ENCODE assay signal across 15 cellular contexts in the genomic region with DNA sequence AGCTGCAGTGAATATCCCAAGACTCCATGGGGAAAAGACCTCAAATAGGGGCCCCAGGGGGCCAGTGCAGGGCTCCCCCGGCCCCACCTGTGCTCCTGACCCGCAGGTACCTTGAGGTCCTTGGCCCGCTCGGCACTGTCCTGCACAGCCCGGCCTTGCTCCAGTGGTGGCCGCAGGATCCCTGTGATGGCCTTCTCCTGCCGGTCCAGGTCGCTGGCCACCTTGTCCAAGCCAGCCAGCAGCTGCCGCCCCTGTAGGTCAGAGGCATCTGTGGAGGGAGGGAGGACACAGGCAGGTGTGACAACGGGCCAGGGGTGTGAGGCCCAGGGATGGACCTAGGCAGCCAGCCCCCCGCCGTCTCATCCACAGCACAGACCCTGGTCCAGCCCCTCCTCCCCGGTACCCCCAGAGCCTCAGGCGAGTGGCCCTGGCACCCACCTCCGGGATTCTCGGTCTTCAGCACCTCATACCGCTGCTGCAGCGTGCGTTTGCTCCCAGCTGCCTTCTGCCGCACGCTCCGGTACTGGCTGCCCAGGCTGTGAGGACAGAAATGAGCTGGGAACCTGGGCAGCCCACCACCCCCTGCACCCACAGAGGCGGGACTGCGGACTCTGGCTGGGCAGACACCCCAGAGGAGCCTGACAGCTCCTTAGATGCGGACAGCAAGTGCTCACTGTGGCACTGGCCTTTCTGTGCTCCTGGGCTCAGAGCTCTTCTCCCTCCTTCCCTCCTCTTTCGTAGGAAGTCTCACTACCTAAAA.
"Had no signal": no experiment of that assay in that cellular context is flagged by ENCODE, and none has a peak within 500 bp of the region (broad histone marks: within the 10 kb centered on the region; RNA-seq: fewer than 3 reads in every experiment).

No MANE protein-coding gene starts in this region.

- H3K27ac Mint-ChIP-seq: activated B cell treated with CpG ODN at 0.5 μM for 24 hours; activated CD4-positive, alpha-beta memory T cell treated with anti-CD3 and anti-CD28 coated beads, Interleukin-2, amount 10 ng/mL, durations not matched to agents 7 days and 5 days; activated CD8-positive, alpha-beta memory T cell treated with anti-CD3 and anti-CD28 coated beads, Interleukin-2, amount 10 ng/mL, durations not matched to agents 7 days and 5 days; activated naive CD8-positive, alpha-beta T cell; stimulated activated naive B cell treated with anti-CD40 and anti-IgM and Interleukin-4, amounts not matched to agents 10 μg/mL and 1 μg/mL and 100 μg/mL, for 72 hours; T-cell had no signal

- ATAC-seq: activated CD8-positive, alpha-beta memory T cell treated with anti-CD3 and anti-CD28 coated beads, Interleukin-2, amount 10 ng/mL, durations not matched to agents 7 days and 5 days; effector memory CD8-positive, alpha-beta T cell; left lobe of liver; stimulated activated naive B cell treated with anti-CD40 and anti-IgM and Interleukin-4, amounts not matched to agents 10 μg/mL and 1 μg/mL and 100 μg/mL, for 72 hours; T-cell had no signal

- H3K27me3 ChIP-seq: ovary had no signal

- H3K4me1 Mint-ChIP-seq: activated B cell treated with CpG ODN at 0.5 μM for 24 hours; activated CD4-positive, alpha-beta memory T cell treated with anti-CD3 and anti-CD28 coated beads, Interleukin-2, amount 10 ng/mL, durations not matched to agents 7 days and 5 days; activated CD8-positive, alpha-beta memory T cell treated with anti-CD3 and anti-CD28 coated beads, Interleukin-2, amount 10 ng/mL, durations not matched to agents 7 days and 5 days; stimulated activated naive B cell treated with anti-CD40 and anti-IgM and Interleukin-4, amounts not matched to agents 10 μg/mL and 1 μg/mL and 100 μg/mL, for 72 hours; T-cell had no signal

- H3K4me1 ChIP-seq: tibial artery had no signal

- H3K9me3 Mint-ChIP-seq: activated CD4-positive, alpha-beta memory T cell treated with anti-CD3 and anti-CD28 coated beads, Interleukin-2, amount 10 ng/mL, durations not matched to agents 7 days and 5 days; effector memory CD8-positive, alpha-beta T cell had no signal

- H3K27me3 Mint-ChIP-seq: activated CD4-positive, alpha-beta memory T cell treated with anti-CD3 and anti-CD28 coated beads, Interleukin-2, amount 10 ng/mL, durations not matched to agents 7 days and 5 days; activated CD8-positive, alpha-beta memory T cell treated with anti-CD3 and anti-CD28 coated beads, Interleukin-2, amount 10 ng/mL, durations not matched to agents 7 days and 5 days; activated naive CD8-positive, alpha-beta T cell had no signal

- H3K4me3 ChIP-seq: ovary, tibial artery had no signal

- H3K4me3 Mint-ChIP-seq: activated B cell treated with CpG ODN at 0.5 μM for 24 hours; activated CD4-positive, alpha-beta memory T cell treated with anti-CD3 and anti-CD28 coated beads, Interleukin-2, amount 10 ng/mL, durations not matched to agents 7 days and 5 days; activated CD8-positive, alpha-beta memory T cell treated with anti-CD3 and anti-CD28 coated beads, Interleukin-2, amount 10 ng/mL, durations not matched to agents 7 days and 5 days; activated naive CD8-positive, alpha-beta T cell; effector memory CD8-positive, alpha-beta T cell; stimulated activated naive B cell treated with anti-CD40 and anti-IgM and Interleukin-4, amounts not matched to agents 10 μg/mL and 1 μg/mL and 100 μg/mL, for 72 hours; T-cell had no signal

- H3K36me3 ChIP-seq: ovary had no signal

- FAIRE-seq: bronchial epithelial cell had no signal

- H3K9me3 ChIP-seq: ovary had no signal

- H3K36me3 Mint-ChIP-seq: activated CD8-positive, alpha-beta memory T cell treated with anti-CD3 and anti-CD28 coated beads, Interleukin-2, amount 10 ng/mL, durations not matched to agents 7 days and 5 days; activated naive CD8-positive, alpha-beta T cell; T-cell had no signal

- DNase-seq: activated B cell treated with CpG ODN at 0.5 μM for 24 hours; activated CD4-positive, alpha-beta memory T cell treated with anti-CD3 and anti-CD28 coated beads, Interleukin-2, amount 10 ng/mL, durations not matched to agents 7 days and 5 days; activated CD4-positive, alpha-beta T cell treated with anti-CD3 and anti-CD28 coated beads for 48 hours; activated CD8-positive, alpha-beta memory T cell treated with anti-CD3 and anti-CD28 coated beads, Interleukin-2, amount 10 ng/mL, durations not matched to agents 7 days and 5 days; effector memory CD8-positive, alpha-beta T cell; hypothalamus; islet precursor cell; mammary epithelial cell; stimulated activated naive B cell treated with anti-CD40 and anti-IgM and Interleukin-4, amounts not matched to agents 10 μg/mL and 1 μg/mL and 100 μg/mL, for 72 hours; T-cell had no signal

- H3K27ac ChIP-seq: tibial artery had no signal
